8 cellular contexts compared by ENCODE assay signal in the genomic region with DNA sequence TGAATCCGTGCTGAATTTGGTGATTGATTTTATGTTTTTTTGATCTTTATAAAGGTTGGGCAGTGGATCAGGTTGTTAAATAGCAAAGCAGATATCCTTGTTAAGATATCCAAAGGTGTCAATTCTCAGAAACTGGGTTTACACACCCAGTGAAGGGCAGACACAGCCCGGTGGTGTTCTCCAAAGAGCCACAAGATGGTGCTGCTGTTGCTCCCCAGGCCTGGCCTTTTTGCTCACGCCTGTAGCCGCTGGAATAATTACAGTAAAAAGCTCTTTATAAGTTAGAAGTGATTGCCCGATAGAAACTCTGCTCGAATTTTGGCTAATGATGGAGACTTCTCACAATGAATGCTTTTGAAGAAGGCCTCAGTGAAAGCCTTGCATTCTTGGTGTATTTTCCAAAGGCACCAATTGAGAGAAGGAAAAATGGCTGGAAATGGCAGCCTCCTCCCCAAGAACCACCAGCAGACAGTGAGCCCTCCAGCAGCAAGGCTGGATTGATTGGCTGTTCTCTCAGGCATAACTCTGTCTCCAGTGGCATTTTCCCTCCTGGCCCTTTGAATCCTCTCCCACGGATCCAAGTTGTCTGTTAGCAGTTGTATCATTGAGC.
DNase-seq lines count a peak whose midpoint lies in the region; ATAC-seq and TF ChIP-seq lines count a peak whose summit lies in the region.

No MANE protein-coding gene starts in this region.

- no peak overlapping the region for H3K4me3 Mint-ChIP-seq in Calu3 (ENCODE audit: low read depth, unreplicated experiment)
- H3K4me3 Mint-ChIP-seq in activated CD8-positive, alpha-beta T cell treated with anti-CD3 and anti-CD28 coated beads for 36 hours: no peak overlapping the region

- no peaks in the 10 kb centered on the region for H3K4me1 Mint-ChIP-seq in Calu3 (ENCODE audit: low read depth, unreplicated experiment)
- no peaks in the 10 kb centered on the region for H3K4me1 Mint-ChIP-seq in activated CD8-positive, alpha-beta T cell treated with anti-CD3 and anti-CD28 coated beads for 36 hours (ENCODE audit: low read depth)

- BruUV-seq in Calu3 (replicated peaks; lab: Mats Ljungman, UMichigan): no TSS peak

- H3K36me3 Mint-ChIP-seq in Calu3 (ENCODE audit: insufficient read depth, unreplicated experiment): no peaks in the 10 kb centered on the region
- no peaks in the 10 kb centered on the region for H3K36me3 Mint-ChIP-seq in activated CD8-positive, alpha-beta T cell treated with anti-CD3 and anti-CD28 coated beads for 36 hours (ENCODE audit: low read depth)

- CTCF ChIA-PET in Calu3 (lab: Charles Lee): interaction anchor here (0.8 to 2.7 kb wide), 20 partner anchors 8 to 1670 kb away, joined by 3 to 20 read pairs (median 4); no protein-coding TSS in a partner anchor
- CTCF ChIA-PET in activated CD8-positive, alpha-beta T cell treated with anti-CD3 and anti-CD28 coated beads for 36 hours (lab: Charles Lee): interaction anchor here (0.7 to 2.9 kb wide), 13 partner anchors 10 to 1670 kb away, joined by 3 to 16 read pairs (median 4); no protein-coding TSS in a partner anchor

- POLR2A ChIA-PET in activated CD8-positive, alpha-beta T cell treated with anti-CD3 and anti-CD28 coated beads for 36 hours (lab: Charles Lee): no interaction called here

- peak; percentile 64 for ATAC-seq in activated CD8-positive, alpha-beta T cell treated with anti-CD3 and anti-CD28 coated beads for 36 hours
- ATAC-seq in GM21737 (IDR thresholded peaks at IDR 0.05; ENCODE audit: unreplicated experiment) (no peak), GM19397 (IDR thresholded peaks at IDR 0.05; ENCODE audit: unreplicated experiment) (no peak)

- peak; percentile 95 for TF ChIP-seq CTCF in Calu3 (IDR thresholded peaks at IDR 0.05; ENCODE audit: unreplicated experiment)
- TF ChIP-seq CTCF in activated CD8-positive, alpha-beta T cell treated with anti-CD3 and anti-CD28 coated beads for 36 hours (IDR thresholded peaks at IDR 0.05): peak; percentile 94

- DNase-seq in Calu3 (peak; percentile 81), HCEC 1CT (peak; percentile 36), NCI-H446 (lab: John Stamatoyannopoulos, UW) (peak; percentile 29 to 66), fibroblast of the conjunctiva (ENCODE audit: low read depth) (peak; percentile 20), nucleus accumbens (lab: John Stamatoyannopoulos, UW) (peak in 45 of 56 donors; percentile 2 to 78 (median 29))
- peak; percentile 62 for DNase-seq in activated CD8-positive, alpha-beta T cell treated with anti-CD3 and anti-CD28 coated beads for 36 hours

- peaks cover 21% of the 10 kb centered on the region for H3K27me3 Mint-ChIP-seq in Calu3 (ENCODE audit: unreplicated experiment)
- peaks cover 4% of the 10 kb centered on the region for H3K27me3 Mint-ChIP-seq in activated CD8-positive, alpha-beta T cell treated with anti-CD3 and anti-CD28 coated beads for 36 hours

- intact Hi-C loops in Calu3 (cut with micrococcal nuclease; ENCODE audit: unreplicated experiment): loop anchor here (1.0 to 10.0 kb wide), 6 partner anchors 110 to 1671 kb away; no protein-coding TSS in a partner anchor
- intact Hi-C loops in activated CD8-positive, alpha-beta T cell treated with anti-CD3 and anti-CD28 coated beads for 36 hours (cut with micrococcal nuclease): no loop called here

- H3K9me3 Mint-ChIP-seq in Calu3 (ENCODE audit: low read depth, unreplicated experiment): no peaks in the 10 kb centered on the region
- H3K9me3 Mint-ChIP-seq in activated CD8-positive, alpha-beta T cell treated with anti-CD3 and anti-CD28 coated beads for 36 hours: no peaks in the 10 kb centered on the region

- H3K27ac Mint-ChIP-seq in Calu3 (ENCODE audit: unreplicated experiment): no peak overlapping the region
- no peak overlapping the region for H3K27ac Mint-ChIP-seq in activated CD8-positive, alpha-beta T cell treated with anti-CD3 and anti-CD28 coated beads for 36 hours

Comparison
In these comparisons a context has a peak if more than half of its experiments do, and no peak if none do; other contexts are left out.
1. DNase-seq: peak in every context shown above with its lines; median percentile 81 in Calu3; 62 in activated CD8-positive, alpha-beta T cell treated with anti-CD3 and anti-CD28 coated beads for 36 hours; 48 in NCI-H446; 36 in HCEC 1CT; 29 in nucleus accumbens; 20 in fibroblast of the conjunctiva.